27 cellular contexts compared by ENCODE assay signal in genomic region chr3:143041901-143042300, GRCh38.
"Had no signal": no experiment of that assay in that cellular context is flagged by ENCODE, and none has a peak within 500 bp of the region (broad histone marks: within the 10 kb centered on the region; RNA-seq: fewer than 3 reads in every experiment).

No MANE protein-coding gene starts in this region.

- H3K27me3 ChIP-seq: ascending aorta, brain microvascular endothelial cell, pancreas, right atrium auricular region, spleen had no signal

- H3K4me1 ChIP-seq: ascending aorta, pancreas, psoas muscle, right atrium auricular region had no signal

- H3K9me3 ChIP-seq: ascending aorta, pancreas, psoas muscle, right atrium auricular region, spleen had no signal

- H3K27ac ChIP-seq: ascending aorta, brain microvascular endothelial cell, pancreas, psoas muscle, right atrium auricular region, spleen had no signal

- DNase-seq: activated CD4-positive, alpha-beta memory T cell treated with anti-CD3 and anti-CD28 coated beads, Interleukin-2, amount 10 ng/mL, durations not matched to agents 7 days and 5 days; activated CD4-positive, alpha-beta T cell treated with anti-CD3 and anti-CD28 coated beads for 1 hour; activated CD4-positive, alpha-beta T cell treated with anti-CD3 and anti-CD28 coated beads, Interleukin-2, amount 10 ng/mL, durations not matched to agents 7 days and 5 days; activated CD8-positive, alpha-beta memory T cell treated with anti-CD3 and anti-CD28 coated beads, Interleukin-2, amount 50 U/mL, for 48 hours; activated gamma-delta T cell; activated naive CD4-positive, alpha-beta T cell treated with anti-CD3 and anti-CD28 coated beads, Interleukin-2, amount 10 ng/mL, durations not matched to agents 7 days and 5 days; activated naive CD8-positive, alpha-beta T cell treated with anti-CD3 and anti-CD28 coated beads, Interleukin-2, amount 10 ng/mL, durations not matched to agents 7 days and 5 days; activated T-cell treated with anti-CD3 and anti-CD28 coated beads, Interleukin-2, amount 50 U/mL, for 24 hours; brain microvascular endothelial cell; cortex of kidney; foreskin fibroblast; head of caudate nucleus; hippocampal formation; left ventricle myocardium superior; midbrain; naive thymus-derived CD4-positive, alpha-beta T cell; nucleus accumbens; pancreas; psoas muscle; spleen; stimulated activated naive CD4-positive, alpha-beta T cell treated with Interleukin-2 at 50 U/mL for 16 hours; T-helper 17 cell; trophoblast cell had no signal

- H3K4me3 ChIP-seq: ascending aorta, pancreas, psoas muscle, right atrium auricular region, spleen had no signal

- FAIRE-seq: endothelial cell of umbilical vein, urothelium cell line had no signal
